Comparison of ENCODE assay signal across 13 cellular contexts in the genomic region with DNA sequence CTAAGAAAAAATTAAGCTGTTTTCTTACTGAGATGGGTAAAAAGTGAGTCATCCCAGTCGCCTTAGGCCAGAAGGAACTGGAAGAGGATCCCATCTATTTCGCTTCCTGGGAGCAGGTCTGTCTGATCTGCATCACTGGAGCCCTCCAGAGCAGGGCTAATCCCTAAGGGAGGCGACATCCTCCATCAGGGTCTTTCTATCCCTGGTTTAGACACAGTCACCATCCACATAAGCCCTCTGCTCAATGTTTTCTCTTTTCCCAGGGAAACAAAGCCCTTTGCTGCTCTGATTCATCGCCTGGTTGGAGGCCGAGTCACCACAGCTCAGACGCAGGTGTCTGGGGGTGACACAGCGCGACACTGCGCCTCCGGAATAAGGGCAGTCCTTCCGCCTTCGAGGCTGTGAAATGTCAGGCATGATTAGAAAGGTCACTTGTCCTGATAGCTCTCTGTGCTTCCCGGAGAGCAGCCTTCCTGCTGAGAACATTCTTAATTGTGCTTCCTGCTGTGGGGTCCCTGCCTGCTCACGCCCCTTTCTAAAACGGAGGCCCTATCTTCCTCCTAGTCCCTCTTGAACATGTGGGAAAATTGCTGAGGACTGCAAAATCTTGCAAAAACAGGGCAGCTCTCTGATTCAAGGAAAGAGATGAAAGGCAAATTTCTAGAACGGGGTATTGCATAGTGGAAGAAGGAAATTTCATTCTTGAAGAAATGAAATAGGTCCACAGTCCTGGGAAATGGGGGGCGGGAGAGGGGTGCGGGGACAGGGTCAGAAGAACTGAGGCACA. TPM values are rescaled to one million over a fixed set of nuclear protein-coding genes. Genes with fewer than 3 reads are reported as not detected.
A peak's percentile ranks its signal among the peaks of the same experiment; 100 is the strongest.
DNase-seq lines count a peak whose midpoint lies in the region; ATAC-seq, FAIRE-seq and TF ChIP-seq lines count a peak whose summit lies in the region.
"Had no signal": no experiment of that assay in that cellular context is flagged by ENCODE, and none has a peak within 500 bp of the region (broad histone marks: within the 10 kb centered on the region; RNA-seq: fewer than 3 reads in every experiment).

No MANE protein-coding gene starts in this region.

- H3K36me3 Mint-ChIP-seq in WTC11: no peaks in the 10 kb centered on the region

- peaks cover 32% of the 10 kb centered on the region for H3K4me1 Mint-ChIP-seq in WTC11

- no peaks in the 10 kb centered on the region for H3K9me3 Mint-ChIP-seq in WTC11

- H3K27me3 Mint-ChIP-seq in WTC11 (ENCODE audit: low read depth): no peaks in the 10 kb centered on the region

- FAIRE-seq in frontal cortex (lab: Jason Lieb, UNC): no peak
- FAIRE-seq: D721Med had no signal

- CTCF ChIA-PET in WTC11 (lab: Charles Lee): no interaction called here

- DNase-seq in AG08395 (ENCODE audit: low spot score): peak; percentile 68
- peak; percentile 91 for DNase-seq in HT1080 (ENCODE audit: low read depth)
- DNase-seq in WTC11 (ENCODE audit: low spot score): no peak
- DNase-seq in iPS-NIHi11 (ENCODE audit: low spot score): peak; percentile 33
- DNase-seq in coronary artery (ENCODE audit: low spot score): no peak
- DNase-seq in activated gamma-delta T cell treated with Interleukin-2 at 50 U/mL for 16 hours: no peak
- DNase-seq in frontal cortex (ENCODE audit: low spot score in 2 of 2): no peak
- DNase-seq: tibial artery had no signal

- H3K27ac ChIP-seq in coronary artery: no peak overlapping the region
- H3K27ac ChIP-seq: HL-60, tibial artery had no signal

- no peak overlapping the region for H3K4me3 ChIP-seq in coronary artery
- H3K4me3 ChIP-seq: tibial artery had no signal

- POLR2A ChIA-PET in WTC11 (lab: Charles Lee): no interaction called here

- no peak overlapping the region for H3K4me3 Mint-ChIP-seq in WTC11

- H3K27ac Mint-ChIP-seq in WTC11: no peak overlapping the region

- TF ChIP-seq CTCF in WTC11 (IDR thresholded peaks at IDR 0.05) (no peak), coronary artery (IDR thresholded peaks at IDR 0.05) (no peak)

- ATAC-seq in WTC11: peak; percentile 54
- ATAC-seq in HG03039 (IDR thresholded peaks at IDR 0.05; ENCODE audit: unreplicated experiment): no peak

TF ChIP-seq in WTC11, 78 proteins besides CTCF, POLR2A, EP300 and RAD21:
- no peak for TF ChIP-seq ZNF232 (CRISPR knock-in tag; IDR thresholded peaks at IDR 0.05)
- peak; percentile 95 for TF ChIP-seq ZNF423 (CRISPR knock-in tag; IDR thresholded peaks at IDR 0.05)
TF ChIP-seq in WTC11: peak in this region for 1.

RNA-seq across cellular contexts. Expression of a gene that starts 56.3 kb away (rescaled TPM):
- 24.1 and 27.8 TPM in 2 replicates for total RNA-seq in HT1080 (2014; rRNA removed; shearing (Covaris generic))
- 35.3 and 35.9 TPM in 2 replicates for polyA plus RNA-seq in HT1080 (2015; cell fraction: cytosol; rRNA removed)
- polyA plus RNA-seq in HT1080 (2015; cell fraction: nucleus; rRNA removed): 25.5 TPM in 2 replicates
- total RNA-seq in WTC11 (2021) (1.7 to 2.6 TPM (median 1.7 TPM) in 3 replicates), frontal cortex (8.2 TPM)
- total RNA-seq: OCI-LY7, skeletal muscle tissue had no signal

Comparison
In these comparisons a context has a peak if more than half of its experiments do, and no peak if none do; other contexts are left out.
1. DNase-seq: peak in AG08395 (single experiment), HT1080 (single experiment) and iPS-NIHi11 (single experiment); none in WTC11 (single experiment), coronary artery (single experiment), activated gamma-delta T cell treated with Interleukin-2 at 50 U/mL for 16 hours (single experiment) and frontal cortex (0 of 2).